Comparison of ENCODE assay signal across 29 cellular contexts in genomic region chr3:69712244-69712643, GRCh38.
"Had no signal": no experiment of that assay in that cellular context is flagged by ENCODE, and none has a peak within 500 bp of the region (broad histone marks: within the 10 kb centered on the region; RNA-seq: fewer than 3 reads in every experiment).

No MANE protein-coding gene starts in this region.

- DNase-seq: hippocampal formation; kidney glomerular epithelial cell; left colon; left lung; mesendoderm; naive B cell; natural killer cell; nephron progenitor cell; occipital lobe; right lobe of liver; stimulated activated CD4-positive, alpha-beta T cell treated with anti-CD3 and anti-CD28 coated beads, Interleukin-12 subunit alpha, Interleukin-12 subunit beta, amount 100 ng/mL, for 4 hours; stimulated activated CD4-positive, alpha-beta T cell treated with anti-CD3 and anti-CD28 coated beads, Interleukin-15, amount 100 ng/mL, for 24 hours; stimulated activated CD4-positive, alpha-beta T cell treated with anti-CD3 and anti-CD28 coated beads, Interleukin-2, amount 100 ng/mL, for 24 hours; stimulated activated CD4-positive, alpha-beta T cell treated with anti-CD3 and anti-CD28 coated beads, Interleukin-4, amount 100 ng/mL, for 1 hour; stimulated activated naive B cell treated with anti-CD40 and anti-IgM and Interleukin-4, amounts not matched to agents 10 μg/mL and 1 μg/mL and 100 μg/mL, for 72 hours; stimulated activated naive CD8-positive, alpha-beta T cell treated with anti-CD3 and anti-CD28 coated beads, Interleukin-15, Interleukin-2, amounts not matched to agents 100 U/mL and 50 U/mL, for 24 hours; stomach; tibial artery; trophoblast cell; upper lobe of right lung had no signal

- H3K36me3 ChIP-seq: left lung, neural progenitor cell, neutrophil, right atrium auricular region, right lobe of liver, stomach, suprapubic skin, thoracic aorta, tibial artery, upper lobe of right lung, uterus had no signal

- ATAC-seq: left colon; left lung; natural killer cell; right lobe of liver; stimulated activated naive B cell treated with anti-CD40 and anti-IgM and Interleukin-4, amounts not matched to agents 10 μg/mL and 1 μg/mL and 100 μg/mL, for 72 hours; stimulated activated naive CD8-positive, alpha-beta T cell treated with anti-CD3 and anti-CD28 coated beads, Interleukin-15, Interleukin-2, amounts not matched to agents 100 U/mL and 50 U/mL, for 24 hours; upper lobe of right lung had no signal

- H3K9ac ChIP-seq: neural progenitor cell, parathyroid adenoma had no signal

- H3K79me2 ChIP-seq: parathyroid adenoma had no signal

- H3K27ac ChIP-seq: left lung, neural progenitor cell, neutrophil, parathyroid adenoma, right atrium auricular region, right lobe of liver, stomach, suprapubic skin, thoracic aorta, tibial artery, upper lobe of right lung, uterus had no signal

- H2AFZ ChIP-seq: neural progenitor cell, parathyroid adenoma had no signal

- H3K4me3 ChIP-seq: left lung, lung, neural progenitor cell, right atrium auricular region, right lobe of liver, skin epidermis, stomach, suprapubic skin, thoracic aorta, tibial artery, upper lobe of right lung, uterus had no signal

- H3K4me1 ChIP-seq: left lung, neural progenitor cell, parathyroid adenoma, right lobe of liver, stomach, suprapubic skin, tibial artery, upper lobe of right lung, uterus had no signal

- H3K4me2 ChIP-seq: neural progenitor cell had no signal

- H3K27me3 ChIP-seq: left lung, neural progenitor cell, neutrophil, right atrium auricular region, right lobe of liver, stomach, suprapubic skin, tibial artery, upper lobe of right lung, uterus had no signal

- H3K9me3 ChIP-seq: left lung, neutrophil, right atrium auricular region, right lobe of liver, stomach, suprapubic skin, thoracic aorta, tibial artery, upper lobe of right lung, uterus had no signal
